14 cellular contexts compared by ENCODE assay signal in the genomic region with DNA sequence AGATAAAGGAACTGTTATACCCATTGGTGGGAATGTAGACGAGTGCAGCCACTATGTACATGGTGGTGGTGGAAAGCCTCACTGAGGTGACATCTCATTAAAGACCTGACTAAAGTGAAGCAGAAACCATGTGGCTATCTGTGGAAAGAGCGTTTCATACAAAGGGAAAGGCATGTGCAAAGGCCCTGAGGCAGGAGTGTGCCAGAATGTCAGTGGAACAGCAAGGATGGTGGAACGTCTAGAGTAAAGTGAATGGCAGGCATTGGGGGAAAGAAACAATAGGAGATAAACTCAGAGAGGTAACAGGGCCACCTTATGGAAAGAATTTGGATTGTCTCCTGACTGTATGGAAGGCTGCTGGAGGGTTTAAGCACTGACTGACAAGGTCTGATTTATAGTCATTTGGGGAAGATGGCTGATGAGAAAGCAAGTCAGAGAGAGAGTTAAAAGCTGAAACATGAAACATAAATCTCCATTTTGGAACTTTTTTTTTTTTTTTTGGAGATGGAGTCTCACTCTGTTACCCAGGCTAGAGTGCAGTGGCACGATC.
"Had no signal": no experiment of that assay in that cellular context is flagged by ENCODE, and none has a peak within 500 bp of the region (broad histone marks: within the 10 kb centered on the region; RNA-seq: fewer than 3 reads in every experiment).

No MANE protein-coding gene starts in this region.

- ATAC-seq: activated CD8-positive, alpha-beta T cell treated with anti-CD3 and anti-CD28 coated beads, Interleukin-2, amount 10 ng/mL, durations not matched to agents 7 days and 5 days; esophagus mucosa had no signal

- DNase-seq: activated CD4-positive, alpha-beta T cell treated with anti-CD3 and anti-CD28 coated beads for 4 hours; activated CD8-positive, alpha-beta memory T cell treated with anti-CD3 and anti-CD28 coated beads, Interleukin-2, amount 50 U/mL, for 48 hours; activated CD8-positive, alpha-beta T cell treated with anti-CD3 and anti-CD28 coated beads, Interleukin-2, amount 10 ng/mL, durations not matched to agents 7 days and 5 days; activated naive CD4-positive, alpha-beta T cell; aorta; dorsolateral prefrontal cortex; immature natural killer cell; small intestine; tibial artery; WERI-Rb-1 had no signal

- H3K36me3 Mint-ChIP-seq: immature natural killer cell had no signal

- H3K27ac ChIP-seq: breast epithelium, dorsolateral prefrontal cortex, parathyroid adenoma, tibial artery, vagina, WERI-Rb-1 had no signal

- H3K4me3 Mint-ChIP-seq: activated CD8-positive, alpha-beta T cell treated with anti-CD3 and anti-CD28 coated beads, Interleukin-2, amount 10 ng/mL, durations not matched to agents 7 days and 5 days; immature natural killer cell had no signal

- H3K4me3 ChIP-seq: breast epithelium, dorsolateral prefrontal cortex, tibial artery, vagina had no signal

- H3K4me1 ChIP-seq: breast epithelium, parathyroid adenoma, tibial artery, vagina had no signal

- H3K9me3 Mint-ChIP-seq: immature natural killer cell had no signal

- H3K79me2 ChIP-seq: parathyroid adenoma had no signal

- H3K27ac Mint-ChIP-seq: activated CD8-positive, alpha-beta T cell treated with anti-CD3 and anti-CD28 coated beads, Interleukin-2, amount 10 ng/mL, durations not matched to agents 7 days and 5 days; immature natural killer cell had no signal

- H3K27me3 ChIP-seq: breast epithelium, dorsolateral prefrontal cortex, tibial artery, vagina had no signal

- H3K9me3 ChIP-seq: breast epithelium, vagina had no signal

- H2AFZ ChIP-seq: parathyroid adenoma had no signal

- H3K36me3 ChIP-seq: breast epithelium, tibial artery, vagina, WERI-Rb-1 had no signal

- H3K9ac ChIP-seq: parathyroid adenoma had no signal

- H3K4me1 Mint-ChIP-seq: immature natural killer cell had no signal
